ENCODE assay signal across 8 cellular contexts in the genomic region with DNA sequence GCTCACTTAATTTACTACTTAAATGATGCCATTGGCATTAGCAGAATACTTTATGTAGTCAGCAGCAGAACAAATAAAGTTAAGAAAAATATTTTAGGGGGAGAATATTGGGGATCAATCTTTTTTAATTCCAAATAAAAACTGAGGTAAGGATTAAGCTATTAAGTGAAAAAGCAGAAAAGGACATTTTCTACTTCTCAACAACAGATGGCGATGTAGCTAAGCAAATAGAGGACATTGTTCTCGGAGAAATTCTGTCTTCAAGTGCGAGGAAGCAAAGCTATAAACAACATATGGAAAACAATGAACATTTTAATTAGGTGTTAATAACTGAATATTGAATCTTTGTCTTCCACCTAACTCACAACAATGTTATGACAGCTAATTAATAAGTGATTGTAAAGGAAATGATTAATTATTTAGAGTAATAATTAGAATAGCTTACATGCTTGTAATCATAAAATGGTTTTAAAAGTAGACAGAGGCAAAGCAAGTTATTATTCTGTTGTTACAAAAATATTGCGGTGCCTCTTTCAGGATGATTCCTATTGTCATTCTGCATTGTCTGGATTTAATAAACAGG. TPM values are rescaled to one million over a fixed set of nuclear protein-coding genes. Genes with fewer than 3 reads are reported as not detected.
A peak's percentile ranks its signal among the peaks of the same experiment; 100 is the strongest.
DNase-seq lines count a peak whose midpoint lies in the region; ATAC-seq and TF ChIP-seq lines count a peak whose summit lies in the region.

No MANE protein-coding gene starts in this region.

- no peak overlapping the region for H3K4me3 Mint-ChIP-seq in effector memory CD8-positive, alpha-beta T cell

- no peaks in the 10 kb centered on the region for H3K9me3 Mint-ChIP-seq in effector memory CD8-positive, alpha-beta T cell

- H3K27ac ChIP-seq in gastrocnemius medialis = no peak overlapping the region

- H3K4me1 ChIP-seq in gastrocnemius medialis = no peaks in the 10 kb centered on the region

- no peaks in the 10 kb centered on the region for H3K4me1 Mint-ChIP-seq in effector memory CD8-positive, alpha-beta T cell (ENCODE audit: low read depth in 2 of 2)

- DNase-seq in G401 (ENCODE audit: low spot score) (peak; percentile 41), KBM-7 (peak; percentile 29), SK-MEL-5 (ENCODE audit: low read depth, low spot score) (peak; percentile 56), fibroblast of the conjunctiva (ENCODE audit: low read depth) (peak; percentile 14), gastrocnemius medialis (no peak), activated T-cell treated with anti-CD3 and anti-CD28 coated beads for 4 hours (no peak)
- DNase-seq in effector memory CD8-positive, alpha-beta T cell = no peak

- ATAC-seq in gastrocnemius medialis = peak; percentile 47 to 56
- ATAC-seq in effector memory CD8-positive, alpha-beta T cell (replicated peaks) = no peak
- no peak for ATAC-seq in HG03460 (IDR thresholded peaks at IDR 0.05; ENCODE audit: unreplicated experiment)

- H3K4me3 ChIP-seq in gastrocnemius medialis = peak overlapping the region in 1 of 4 donors; percentile 16

- H3K9me3 ChIP-seq in gastrocnemius medialis = no peaks in the 10 kb centered on the region

- no peak overlapping the region for H3K27ac Mint-ChIP-seq in effector memory CD8-positive, alpha-beta T cell

- in situ Hi-C loops in G401 (cut with HindIII; ENCODE audit: low sequenced_read_pairs) (no loop called here), KBM-7 (cut with MboI; ENCODE audit: low pct_unique_long_range_greater_than_20kb, low sequenced_read_pairs) (loop anchor here (25.0 kb wide), 1 partner anchor 816 kb away; no protein-coding TSS in a partner anchor), SK-MEL-5 (cut with HindIII; ENCODE audit: low pct_unique_long_range_greater_than_20kb, low sequenced_read_pairs) (no loop called here), gastrocnemius medialis (cut with MboI; ENCODE audit: low sequenced_read_pairs in 4 of 4) (loop anchor here in 3 of 4 donors (25.0 kb wide), 2 partner anchors 716 to 816 kb away; no protein-coding TSS in a partner anchor)

- no peaks in the 10 kb centered on the region for H3K36me3 Mint-ChIP-seq in effector memory CD8-positive, alpha-beta T cell (ENCODE audit: insufficient read depth)

- TF ChIP-seq POLR2A in gastrocnemius medialis (IDR thresholded peaks at IDR 0.05) = no peak

- H3K36me3 ChIP-seq in gastrocnemius medialis = no peaks in the 10 kb centered on the region

- peaks cover 76 to 88% of the 10 kb centered on the region in 2 donors for H3K27me3 Mint-ChIP-seq in effector memory CD8-positive, alpha-beta T cell

- peaks cover 0 to 2% (median 0%) of the 10 kb centered on the region in 3 donors for H3K27me3 ChIP-seq in gastrocnemius medialis

- TF ChIP-seq CTCF in gastrocnemius medialis (IDR thresholded peaks at IDR 0.05 in 4 of 5, conservative IDR thresholded peaks at IDR 0.05 in 1 of 5) = peak in 3 of 5 experiments; percentile 24 to 49 (median 47)

- intact Hi-C loops in gastrocnemius medialis (cut with DNase I; ENCODE audit: low total_unique reads) = loop anchor here (5.0 kb wide), 1 partner anchor 821 kb away; no protein-coding TSS in a partner anchor

RNA-seq across cellular contexts. Expression of gene CCDC93, which starts 32.8 kb away (rescaled TPM):
- total RNA-seq in G401 (2014; rRNA removed; shearing (Covaris generic)) = 8.5 and 10.7 TPM in 2 replicates
- total RNA-seq in SK-MEL-5 (2014; rRNA removed; shearing (Covaris generic)) = 20.9 and 22.2 TPM in 2 replicates
- polyA plus RNA-seq in SK-MEL-5 (2015; cell fraction: cytosol; rRNA removed) = 8.6 and 40.2 TPM in 2 replicates
- polyA plus RNA-seq in SK-MEL-5 (2015; cell fraction: nucleus; rRNA removed) = 301 and 357 TPM in 2 replicates
- 10 to 100 TPM in 3 of 4 donors, 1 to 10 TPM in 1; 9.6 to 13.6 (median 12.8) TPM for total RNA-seq in gastrocnemius medialis

RNA-seq across cellular contexts. Expression of gene INSIG2, which starts 41.6 kb away (rescaled TPM):
- total RNA-seq in G401 (2014; rRNA removed; shearing (Covaris generic)) = 2.5 and 15.1 TPM in 2 replicates
- 3.8 and 4.6 TPM in 2 replicates for total RNA-seq in SK-MEL-5 (2014; rRNA removed; shearing (Covaris generic))
- 5.0 and 9.4 TPM in 2 replicates for polyA plus RNA-seq in SK-MEL-5 (2015; cell fraction: cytosol; rRNA removed)
- polyA plus RNA-seq in SK-MEL-5 (2015; cell fraction: nucleus; rRNA removed) = 4.9 and 16.3 TPM in 2 replicates
- total RNA-seq in gastrocnemius medialis = 1 to 10 TPM; 4.4 to 5.6 (median 5.4) TPM

Comparison
In these comparisons a context has a peak if more than half of its experiments do, and no peak if none do; other contexts are left out.
1. DNase-seq: peak in G401 (single experiment), KBM-7 (single experiment), SK-MEL-5 (single experiment) and fibroblast of the conjunctiva (single experiment); none in gastrocnemius medialis (0 of 2), activated T-cell treated with anti-CD3 and anti-CD28 coated beads for 4 hours (single experiment) and effector memory CD8-positive, alpha-beta T cell (0 of 3).
2. ATAC-seq: peak in gastrocnemius medialis (2 of 2); none in effector memory CD8-positive, alpha-beta T cell (single experiment) and HG03460 (single experiment).
3. in situ Hi-C loops: an anchor here in KBM-7 (25.0 kb wide) and gastrocnemius medialis (25.0 kb wide); none called in G401 and SK-MEL-5.